In genomic region chr1:64675718-64676345, GRCh38 we compare ENCODE assay signal across 8 cellular contexts.
A peak's percentile ranks its signal among the peaks of the same experiment; 100 is the strongest.
DNase-seq lines count a peak whose midpoint lies in the region; ATAC-seq and TF ChIP-seq lines count a peak whose summit lies in the region.

No MANE protein-coding gene starts in this region.

- peak; percentile 56 to 77 for TF ChIP-seq CTCF in brain (conservative IDR thresholded peaks at IDR 0.05)

- H3K27me3 Mint-ChIP-seq in brain, result no peaks in the 10 kb centered on the region

- no peak overlapping the region for H3K9ac ChIP-seq in mesenchymal stem cell (ENCODE audit: low read length)

- H2AFZ ChIP-seq in mesenchymal stem cell (ENCODE audit: low read depth, low read length), result no peak overlapping the region

- H3K79me1 ChIP-seq in mesenchymal stem cell (replicated peaks; ENCODE audit: low read length, poor library complexity, severe bottlenecking), result no peaks in the 10 kb centered on the region

- no peak overlapping the region for H3K4ac ChIP-seq in mesenchymal stem cell (ENCODE audit: low read depth in 1 of 2, low read length in 2 of 2)

- H2AK5ac ChIP-seq in mesenchymal stem cell (ENCODE audit: low read length, severe bottlenecking), result no peak overlapping the region

- no peak overlapping the region for H4K8ac ChIP-seq in mesenchymal stem cell (ENCODE audit: low read length)

- H3K36me3 ChIP-seq in mesenchymal stem cell (ENCODE audit: control insufficient read depth in 1 of 2, insufficient read depth in 2 of 2, low read depth in 1 of 2, low read length in 2 of 2), result peaks cover 11 to 33% of the 10 kb centered on the region in 2 experiments

- H3K9me3 ChIP-seq in mesenchymal stem cell (ENCODE audit: control insufficient read depth, low read length), result no peaks in the 10 kb centered on the region

- H4K91ac ChIP-seq in mesenchymal stem cell (ENCODE audit: low read length), result no peak overlapping the region

- no peak overlapping the region for H2BK5ac ChIP-seq in mesenchymal stem cell (ENCODE audit: low read depth, low read length, poor library complexity, severe bottlenecking)

- H3K27ac ChIP-seq in mesenchymal stem cell (ENCODE audit: low read length, poor library complexity, severe bottlenecking), result no peak overlapping the region

- peak overlapping the region in 2 of 5 experiments; percentile 38 to 76 for H3K27ac Mint-ChIP-seq in brain

- H3K9me3 Mint-ChIP-seq in brain, result no peaks in the 10 kb centered on the region

- H3K4me3 ChIP-seq in mesenchymal stem cell (ENCODE audit: insufficient read depth in 1 of 2, low read depth in 1 of 2, low read length in 2 of 2), result no peak overlapping the region

- no peaks in the 10 kb centered on the region for H3K27me3 ChIP-seq in mesenchymal stem cell (ENCODE audit: control insufficient read depth in 1 of 2, insufficient read depth in 1 of 2, low read length in 2 of 2)

- no peak overlapping the region for H3K4me3 Mint-ChIP-seq in brain

- H3K14ac ChIP-seq in mesenchymal stem cell (ENCODE audit: low read length in 2 of 2), result no peak overlapping the region

- peaks cover 71% of the 10 kb centered on the region for H3K36me3 Mint-ChIP-seq in brain

- H3K4me1 Mint-ChIP-seq in brain, result peaks cover 26% of the 10 kb centered on the region

- H2BK15ac ChIP-seq in mesenchymal stem cell (ENCODE audit: low read depth, poor library complexity, severe bottlenecking), result no peak overlapping the region

- no peak overlapping the region for H3K4me2 ChIP-seq in mesenchymal stem cell (ENCODE audit: low read length, poor library complexity, severe bottlenecking)

- no peak overlapping the region for H3K18ac ChIP-seq in mesenchymal stem cell (ENCODE audit: low read depth in 1 of 2, low read length in 2 of 2)

- H2BK12ac ChIP-seq in mesenchymal stem cell (ENCODE audit: low read length in 2 of 2), result no peak overlapping the region

- ATAC-seq in GM21717 (IDR thresholded peaks at IDR 0.05; ENCODE audit: unreplicated experiment), result no peak
- no peak for ATAC-seq in GM19463 (IDR thresholded peaks at IDR 0.05; ENCODE audit: unreplicated experiment)

- 97% methylated on average over 2 of the region's 4 CpGs for WGBS in mesenchymal stem cell

- DNase-seq in GM03348 (ENCODE audit: low spot score), result peak; percentile 62
- peak; percentile 17 for DNase-seq in HuH-7 (ENCODE audit: low spot score)
- DNase-seq in mesenchymal stem cell, result peak; percentile 35
- no peak for DNase-seq in activated CD8-positive, alpha-beta memory T cell treated with anti-CD3 and anti-CD28 coated beads for 24 hours
- no peak for DNase-seq in NCI-H2029 (lab: John Stamatoyannopoulos, UW)

- H3K4me1 ChIP-seq in mesenchymal stem cell (ENCODE audit: control insufficient read depth, insufficient read depth, low read depth, low read length), result no peaks in the 10 kb centered on the region

- no peak overlapping the region for H3K23ac ChIP-seq in mesenchymal stem cell (ENCODE audit: low read length in 2 of 2)

- no peak overlapping the region for H2BK120ac ChIP-seq in mesenchymal stem cell (ENCODE audit: low read depth, low read length)

Comparison
In these comparisons a context has a peak if more than half of its experiments do, and no peak if none do; other contexts are left out.
1. DNase-seq: peak in GM03348 (single experiment), HuH-7 (single experiment) and mesenchymal stem cell (single experiment); none in activated CD8-positive, alpha-beta memory T cell treated with anti-CD3 and anti-CD28 coated beads for 24 hours (single experiment) and NCI-H2029 (single experiment).